In genomic region chr14:50366589-50366988, GRCh38 we compare ENCODE assay signal across 1 cellular context.
TF ChIP-seq lines count a peak whose summit lies in the region.

No MANE protein-coding gene starts in this region.

TF ChIP-seq in SK-N-SH, 30 proteins besides CTCF, POLR2A, EP300 and RAD21:
- no peak for TF ChIP-seq RCOR1 (IDR thresholded peaks at IDR 0.05; ENCODE audit: low read length)
- TF ChIP-seq NFIC (IDR thresholded peaks at IDR 0.05; ENCODE audit: borderline replicate concordance), result no peak
- TF ChIP-seq RFX5 (IDR thresholded peaks at IDR 0.05; ENCODE audit: low read length), result no peak
- no peak for TF ChIP-seq GATA2 (CRISPR knock-in tag; IDR thresholded peaks at IDR 0.05)
- TF ChIP-seq, protein P1, sequence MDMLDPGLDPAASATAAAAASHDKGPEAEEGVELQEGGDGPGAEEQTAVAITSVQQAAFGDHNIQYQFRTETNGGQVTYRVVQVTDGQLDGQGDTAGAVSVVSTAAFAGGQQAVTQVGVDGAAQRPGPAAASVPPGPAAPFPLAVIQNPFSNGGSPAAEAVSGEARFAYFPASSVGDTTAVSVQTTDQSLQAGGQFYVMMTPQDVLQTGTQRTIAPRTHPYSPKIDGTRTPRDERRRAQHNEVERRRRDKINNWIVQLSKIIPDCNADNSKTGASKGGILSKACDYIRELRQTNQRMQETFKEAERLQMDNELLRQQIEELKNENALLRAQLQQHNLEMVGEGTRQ (IDR thresholded peaks at IDR 0.05; ENCODE audit: borderline replicate concordance, low read depth, low read length), result no peak
- no peak for TF ChIP-seq MXI1 (IDR thresholded peaks at IDR 0.05; ENCODE audit: low read depth, low read length)
- TF ChIP-seq SIN3A (IDR thresholded peaks at IDR 0.05; ENCODE audit: borderline replicate concordance, low read depth, low read length), result no peak
- no peak for TF ChIP-seq YY1 (IDR thresholded peaks at IDR 0.05; ENCODE audit: low read depth)
- TF ChIP-seq, protein P2, sequence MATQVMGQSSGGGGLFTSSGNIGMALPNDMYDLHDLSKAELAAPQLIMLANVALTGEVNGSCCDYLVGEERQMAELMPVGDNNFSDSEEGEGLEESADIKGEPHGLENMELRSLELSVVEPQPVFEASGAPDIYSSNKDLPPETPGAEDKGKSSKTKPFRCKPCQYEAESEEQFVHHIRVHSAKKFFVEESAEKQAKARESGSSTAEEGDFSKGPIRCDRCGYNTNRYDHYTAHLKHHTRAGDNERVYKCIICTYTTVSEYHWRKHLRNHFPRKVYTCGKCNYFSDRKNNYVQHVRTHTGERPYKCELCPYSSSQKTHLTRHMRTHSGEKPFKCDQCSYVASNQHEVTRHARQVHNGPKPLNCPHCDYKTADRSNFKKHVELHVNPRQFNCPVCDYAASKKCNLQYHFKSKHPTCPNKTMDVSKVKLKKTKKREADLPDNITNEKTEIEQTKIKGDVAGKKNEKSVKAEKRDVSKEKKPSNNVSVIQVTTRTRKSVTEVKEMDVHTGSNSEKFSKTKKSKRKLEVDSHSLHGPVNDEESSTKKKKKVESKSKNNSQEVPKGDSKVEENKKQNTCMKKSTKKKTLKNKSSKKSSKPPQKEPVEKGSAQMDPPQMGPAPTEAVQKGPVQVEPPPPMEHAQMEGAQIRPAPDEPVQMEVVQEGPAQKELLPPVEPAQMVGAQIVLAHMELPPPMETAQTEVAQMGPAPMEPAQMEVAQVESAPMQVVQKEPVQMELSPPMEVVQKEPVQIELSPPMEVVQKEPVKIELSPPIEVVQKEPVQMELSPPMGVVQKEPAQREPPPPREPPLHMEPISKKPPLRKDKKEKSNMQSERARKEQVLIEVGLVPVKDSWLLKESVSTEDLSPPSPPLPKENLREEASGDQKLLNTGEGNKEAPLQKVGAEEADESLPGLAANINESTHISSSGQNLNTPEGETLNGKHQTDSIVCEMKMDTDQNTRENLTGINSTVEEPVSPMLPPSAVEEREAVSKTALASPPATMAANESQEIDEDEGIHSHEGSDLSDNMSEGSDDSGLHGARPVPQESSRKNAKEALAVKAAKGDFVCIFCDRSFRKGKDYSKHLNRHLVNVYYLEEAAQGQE (IDR thresholded peaks at IDR 0.05; ENCODE audit: low read depth, low read length), result no peak
- TF ChIP-seq JUND (IDR thresholded peaks at IDR 0.05), result no peak
- TF ChIP-seq NRF1 (IDR thresholded peaks at IDR 0.05; ENCODE audit: low read depth, low read length), result no peak
- TF ChIP-seq FOSL2 (IDR thresholded peaks at IDR 0.05; ENCODE audit: borderline replicate concordance, low read depth), result no peak
- TF ChIP-seq, protein P3, sequence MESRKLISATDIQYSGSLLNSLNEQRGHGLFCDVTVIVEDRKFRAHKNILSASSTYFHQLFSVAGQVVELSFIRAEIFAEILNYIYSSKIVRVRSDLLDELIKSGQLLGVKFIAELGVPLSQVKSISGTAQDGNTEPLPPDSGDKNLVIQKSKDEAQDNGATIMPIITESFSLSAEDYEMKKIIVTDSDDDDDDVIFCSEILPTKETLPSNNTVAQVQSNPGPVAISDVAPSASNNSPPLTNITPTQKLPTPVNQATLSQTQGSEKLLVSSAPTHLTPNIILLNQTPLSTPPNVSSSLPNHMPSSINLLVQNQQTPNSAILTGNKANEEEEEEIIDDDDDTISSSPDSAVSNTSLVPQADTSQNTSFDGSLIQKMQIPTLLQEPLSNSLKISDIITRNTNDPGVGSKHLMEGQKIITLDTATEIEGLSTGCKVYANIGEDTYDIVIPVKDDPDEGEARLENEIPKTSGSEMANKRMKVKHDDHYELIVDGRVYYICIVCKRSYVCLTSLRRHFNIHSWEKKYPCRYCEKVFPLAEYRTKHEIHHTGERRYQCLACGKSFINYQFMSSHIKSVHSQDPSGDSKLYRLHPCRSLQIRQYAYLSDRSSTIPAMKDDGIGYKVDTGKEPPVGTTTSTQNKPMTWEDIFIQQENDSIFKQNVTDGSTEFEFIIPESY (IDR thresholded peaks at IDR 0.05; ENCODE audit: borderline replicate concordance, low read depth), result no peak
- TF ChIP-seq MEF2A (IDR thresholded peaks at IDR 0.05; ENCODE audit: borderline replicate concordance, low read depth), result no peak
- no peak for TF ChIP-seq IRF3 (IDR thresholded peaks at IDR 0.05; ENCODE audit: low read depth, low read length)
TF ChIP-seq in SK-N-SH: peak in this region for 0.
